Comparison of ENCODE assay signal across 8 cellular contexts in genomic region chr16:30958164-30959083, GRCh38. TPM values are rescaled to one million over a fixed set of nuclear protein-coding genes. Genes with fewer than 3 reads are reported as not detected.
A peak's percentile ranks its signal among the peaks of the same experiment; 100 is the strongest.
DNase-seq lines count a peak whose midpoint lies in the region; ATAC-seq, FAIRE-seq and TF ChIP-seq lines count a peak whose summit lies in the region.

No MANE protein-coding gene starts in this region.

- H3K9ac ChIP-seq in K562 (ENCODE audit: insufficient read depth in 1 of 2, low read depth in 2 of 2, low read length in 2 of 2), result peak overlapping the region; percentile 100

- peaks cover 31% of the 10 kb centered on the region for H3K4me1 Mint-ChIP-seq in activated naive CD4-positive, alpha-beta T cell treated with anti-CD3 and anti-CD28 coated beads for 36 hours (ENCODE audit: low read depth)

- CTCF ChIA-PET in activated naive CD4-positive, alpha-beta T cell treated with anti-CD3 and anti-CD28 coated beads for 36 hours (lab: Charles Lee), result interaction anchor here (0.7 to 1.7 kb wide), 2 partner anchors 16 to 171 kb away, joined by 3 read pairs; no protein-coding TSS in a partner anchor
- CTCF ChIA-PET in K562 (lab: Yijun Ruan, JAX; ENCODE audit: low intra/inter-chr PET ratio), result interaction anchor here (0.6 kb wide), 1 partner anchor 15 kb away, joined by 3 read pairs; no protein-coding TSS in a partner anchor

- H3K36me3 ChIP-seq in K562 (ENCODE audit: control insufficient read depth, insufficient read depth, low read length), result peaks cover 50% of the 10 kb centered on the region
- peaks cover 8 to 14% of the 10 kb centered on the region in 2 donors for H3K36me3 ChIP-seq in small intestine (ENCODE audit: control insufficient read depth in 2 of 2, insufficient read depth in 2 of 2, low read length in 2 of 2)

- peaks cover 4% of the 10 kb centered on the region for H3K9me1 ChIP-seq in K562 (ENCODE audit: control insufficient read depth, insufficient read depth, low read length)

- H3K9me3 ChIP-seq in K562 (replicated peaks; ENCODE audit: control insufficient read depth, insufficient read depth, low read depth, low read length) (no peaks in the 10 kb centered on the region), small intestine (ENCODE audit: control insufficient read depth, low read depth) (no peaks in the 10 kb centered on the region)

- 42% methylated on average over 20 of the region's 55 CpGs for WGBS in K562 (ENCODE audit: insufficient coverage, low coverage, missing lambda C conversion rate)
- WGBS in small intestine, 3 donors, result 11 to 21% (median 12%) methylated on average over 23 to 55 of the region's 55 CpGs

- H3K27ac Mint-ChIP-seq in activated naive CD4-positive, alpha-beta T cell treated with anti-CD3 and anti-CD28 coated beads for 36 hours, result peak overlapping the region; percentile 71

- POLR2A ChIA-PET in K562 (lab: Yijun Ruan, JAX), result interaction anchor here (0.5 to 1.2 kb wide), 9 partner anchors 9 to 445 kb away, joined by 3 to 4 read pairs (median 3); no protein-coding TSS in a partner anchor

- H3K27me3 Mint-ChIP-seq in activated naive CD4-positive, alpha-beta T cell treated with anti-CD3 and anti-CD28 coated beads for 36 hours (ENCODE audit: low read depth), result no peaks in the 10 kb centered on the region

- no peak overlapping the region for H2AFZ ChIP-seq in K562 (ENCODE audit: low read depth, low read length)

- peaks cover 6% of the 10 kb centered on the region for H4K20me1 ChIP-seq in K562 (replicated peaks; ENCODE audit: control insufficient read depth, insufficient read depth, low read length)

- H3K27ac ChIP-seq in K562 (ENCODE audit: extremely low read depth, low read depth, low read length) (peak overlapping the region; percentile 99), small intestine (ENCODE audit: low read depth in 1 of 2, low read length in 1 of 2) (peak overlapping the region in 1 of 2 donors; percentile 98)

- peaks cover 23 to 30% of the 10 kb centered on the region in 2 experiments; a peak in 4 of 5 replicates for H3K4me1 ChIP-seq in K562 (replicated peaks in 1 of 2; ENCODE audit: control insufficient read depth in 2 of 2, insufficient read depth in 2 of 2, low read length in 2 of 2)
- H3K4me1 ChIP-seq in small intestine (ENCODE audit: control insufficient read depth in 2 of 2, insufficient read depth in 1 of 2, low read depth in 1 of 2, low read length in 1 of 2), result peaks cover 0 to 4% of the 10 kb centered on the region in 2 donors

- H3K4me3 Mint-ChIP-seq in activated naive CD4-positive, alpha-beta T cell treated with anti-CD3 and anti-CD28 coated beads for 36 hours, result peak overlapping the region; percentile 87

- peaks cover 30% of the 10 kb centered on the region for H3K36me3 Mint-ChIP-seq in activated naive CD4-positive, alpha-beta T cell treated with anti-CD3 and anti-CD28 coated beads for 36 hours (ENCODE audit: low read depth)

- H3K27me3 ChIP-seq in K562 (ENCODE audit: control insufficient read depth in 2 of 2, insufficient read depth in 2 of 2, low read length in 2 of 2), result no peaks in the 10 kb centered on the region
- no peaks in the 10 kb centered on the region for H3K27me3 ChIP-seq in small intestine (ENCODE audit: control insufficient read depth in 2 of 2, insufficient read depth in 2 of 2, low read length in 2 of 2)

- TF ChIP-seq CTCF in K562 (IDR thresholded peaks at IDR 0.05 in 2 of 3, conservative IDR thresholded peaks at IDR 0.05 in 1 of 3; ENCODE audit: insufficient read depth in 2 of 3, low read depth in 1 of 3, low read length in 3 of 3), result 0 out of 6 replicates have a peak, but pooled peaks of 1 of the 3 experiments have one; percentile 0

- DNase-seq in activated naive CD4-positive, alpha-beta T cell treated with anti-CD3 and anti-CD28 coated beads for 36 hours, result no peak
- no peak for DNase-seq in activated naive CD4-positive, alpha-beta T cell treated with Interleukin-2 at 50 U/mL for 16 hours
- DNase-seq in NCI-H226 (peak; percentile 56), K562 (ENCODE audit: extremely low read depth in 1 of 4, low spot score in 3 of 4) (peak; percentile 74 to 95 (median 92)), iPS-NIHi11 (ENCODE audit: low spot score) (peak; percentile 94), small intestine (peak; percentile 36), NCI-H1694 (lab: John Stamatoyannopoulos, UW) (no peak)

- ATAC-seq in HG02588 (IDR thresholded peaks at IDR 0.05; ENCODE audit: unreplicated experiment) (peak; percentile 19), K562 (peak; percentile 65)

- peaks cover 31% of the 10 kb centered on the region for H3K79me2 ChIP-seq in K562 (ENCODE audit: control insufficient read depth, insufficient read depth, low read length)

- TF ChIP-seq EP300 in K562 (IDR thresholded peaks at IDR 0.05; ENCODE audit: low read length), result no peak

- no peak for TF ChIP-seq RAD21 in K562 (CRISPR knock-in tag; conservative IDR thresholded peaks at IDR 0.05 in 1 of 2, IDR thresholded peaks at IDR 0.05 in 1 of 2)

- intact Hi-C loops in activated naive CD4-positive, alpha-beta T cell treated with anti-CD3 and anti-CD28 coated beads for 36 hours (cut with micrococcal nuclease), result loop anchor here (10.0 kb wide), 1 partner anchor 756 kb away; a partner anchor contains a TSS
- intact Hi-C loops in K562 (cut with micrococcal nuclease), result loop anchor here (10.0 kb wide), 2 partner anchors 136 to 496 kb away; partner anchors contain the start of genes ARMC5 and VKORC1

- H3K4me3 ChIP-seq in K562 (peak overlapping the region; percentile 96), small intestine (ENCODE audit: low read depth in 1 of 2, low read length in 2 of 2) (peak overlapping the region; percentile 83 to 91)

- H3K4me2 ChIP-seq in K562 (ENCODE audit: insufficient read depth, low read length), result peak overlapping the region; percentile 95

- no peak for TF ChIP-seq POLR2A in K562 (conservative IDR thresholded peaks at IDR 0.05)

- in situ Hi-C loops in K562 (cut with MboI), result loop anchor here (10.0 to 25.0 kb wide), 2 partner anchors 736 to 904 kb away; partner anchors contain the start of gene ZNF267

- H3K9me3 Mint-ChIP-seq in activated naive CD4-positive, alpha-beta T cell treated with anti-CD3 and anti-CD28 coated beads for 36 hours, result no peaks in the 10 kb centered on the region

- no peak for FAIRE-seq in K562 (lab: Jason Lieb, UNC)
- no peak for FAIRE-seq in small intestine (lab: Jason Lieb, UNC)

- no TSS peak for BruUV-seq in K562 (replicated peaks; lab: Mats Ljungman, UMichigan)

RNA-seq across cellular contexts. Expression of gene SETD1A, which starts 0.9 kb away (rescaled TPM):
- 10 to 100 TPM; 14.3 to 14.6 TPM for total RNA-seq in activated naive CD4-positive, alpha-beta T cell treated with anti-CD3 and anti-CD28 coated beads for 36 hours
- 24.2 and 49.1 TPM in 2 replicates for total RNA-seq in K562 (2011; cell fraction: chromatin; rRNA removed; ENCODE audit: low replicate concordance)
- total RNA-seq in K562 (2011; cell fraction: nucleolus; rRNA removed), result 22.3 and 24.7 TPM in 2 replicates
- 17.1 and 19.1 TPM in 2 replicates for total RNA-seq in K562 (2011; cell fraction: nucleoplasm; rRNA removed)
- total RNA-seq in K562 (2014; rRNA removed), result 4.2 and 7.9 TPM in 2 replicates
- total RNA-seq in K562 (2014; rRNA removed; fragmentation: Illumina TruSeq; extraction: Trizol), result 2.0 and 2.5 TPM in 2 replicates
- total RNA-seq in K562 (2015; rRNA removed; fragmentation: Illumina TruSeq; extraction: Trizol), result 4.6 and 5.7 TPM in 2 replicates
- 30.2 and 36.0 TPM in 2 replicates for total RNA-seq in K562 (2021)
- 2.2 and 3.0 TPM in 2 replicates for polyA plus RNA-seq in K562 (2011; rRNA removed)
- polyA plus RNA-seq in K562 (2011; cell fraction: cytosol; rRNA removed), result 1.6 and 2.3 TPM in 2 replicates
- 15.4 and 22.7 TPM in 2 replicates for polyA plus RNA-seq in K562 (2011; cell fraction: nucleus; rRNA removed)
- 17.4 and 52.0 TPM in 2 replicates for polyA plus RNA-seq in K562 (2012)
- 15.0 and 20.1 TPM in 2 replicates for polyA plus RNA-seq in K562 (2014; fragmentation: Illumina TruSeq; extraction: Trizol)
- polyA plus RNA-seq in K562 (2014; fragmentation: Nextera tagmentation; extraction: Ambion mirVana), result under 1 TPM; 0.08 to 0.14 TPM
- polyA plus RNA-seq in K562 (2014; rRNA removed), result 15.5 and 16.9 TPM in 2 replicates
- 1.7 and 2.1 TPM in 2 replicates for polyA minus RNA-seq in K562 (2011; rRNA and poly(A)+ RNA removed)
- 10.0 and 10.3 TPM in 2 replicates for polyA minus RNA-seq in K562 (2011; cell fraction: cytosol; rRNA and poly(A)+ RNA removed)
- polyA minus RNA-seq in K562 (2011; cell fraction: nucleus; rRNA and poly(A)+ RNA removed), result 6.1 and 8.6 TPM in 2 replicates
- 10 to 100 TPM in 1 of 3 donors, 1 to 10 TPM in 2; 6.9 to 10.3 (median 7.8) TPM for polyA plus RNA-seq in small intestine

RNA-seq across cellular contexts. Expression of gene ORAI3, which starts 9.6 kb away (rescaled TPM):
- 1 to 10 TPM; 4.2 to 4.7 TPM for total RNA-seq in activated naive CD4-positive, alpha-beta T cell treated with anti-CD3 and anti-CD28 coated beads for 36 hours
- total RNA-seq in K562 (2011; cell fraction: chromatin; rRNA removed; ENCODE audit: low replicate concordance), result 12.4 and 41.2 TPM in 2 replicates
- total RNA-seq in K562 (2011; cell fraction: nucleolus; rRNA removed), result 46.8 and 54.4 TPM in 2 replicates
- total RNA-seq in K562 (2011; cell fraction: nucleoplasm; rRNA removed), result 36.7 and 43.2 TPM in 2 replicates
- 19.0 and 23.5 TPM in 2 replicates for total RNA-seq in K562 (2014; rRNA removed)
- total RNA-seq in K562 (2014; rRNA removed; fragmentation: Illumina TruSeq; extraction: Trizol), result 6.3 and 7.8 TPM in 2 replicates
- 12.4 and 12.9 TPM in 2 replicates for total RNA-seq in K562 (2015; rRNA removed; fragmentation: Illumina TruSeq; extraction: Trizol)
- 21.9 and 23.3 TPM in 2 replicates for total RNA-seq in K562 (2021)
- polyA plus RNA-seq in K562 (2011; rRNA removed), result 15.8 and 29.7 TPM in 2 replicates
- polyA plus RNA-seq in K562 (2011; cell fraction: cytosol; rRNA removed), result 44.9 and 57.8 TPM in 2 replicates
- 25.0 and 28.3 TPM in 2 replicates for polyA plus RNA-seq in K562 (2011; cell fraction: nucleus; rRNA removed)
- polyA plus RNA-seq in K562 (2012), result 19.4 and 52.1 TPM in 2 replicates
- 14.1 and 18.0 TPM in 2 replicates for polyA plus RNA-seq in K562 (2014; fragmentation: Illumina TruSeq; extraction: Trizol)
- 1 to 10 TPM; 4.9 to 5.8 TPM for polyA plus RNA-seq in K562 (2014; fragmentation: Nextera tagmentation; extraction: Ambion mirVana)
- polyA plus RNA-seq in K562 (2014; rRNA removed), result 16.5 and 19.0 TPM in 2 replicates
- polyA minus RNA-seq in K562 (2011; rRNA and poly(A)+ RNA removed), result 12.8 and 14.8 TPM in 2 replicates
- polyA minus RNA-seq in K562 (2011; cell fraction: cytosol; rRNA and poly(A)+ RNA removed), result 15.8 and 19.1 TPM in 2 replicates
- 9.3 and 12.7 TPM in 2 replicates for polyA minus RNA-seq in K562 (2011; cell fraction: nucleus; rRNA and poly(A)+ RNA removed)
- polyA plus RNA-seq in small intestine, result 10 to 100 TPM in 1 of 3 donors, 1 to 10 TPM in 2; 6.2 to 10.5 (median 6.7) TPM

RNA-seq across cellular contexts. Expression of gene HSD3B7, which starts 26.6 kb away (rescaled TPM):
- total RNA-seq in activated naive CD4-positive, alpha-beta T cell treated with anti-CD3 and anti-CD28 coated beads for 36 hours, result under 1 TPM; 0.69 to 0.98 TPM
- 10.2 and 37.3 TPM in 2 replicates for total RNA-seq in K562 (2011; cell fraction: chromatin; rRNA removed; ENCODE audit: low replicate concordance)
- 37.7 and 50.4 TPM in 2 replicates for total RNA-seq in K562 (2011; cell fraction: nucleolus; rRNA removed)
- total RNA-seq in K562 (2011; cell fraction: nucleoplasm; rRNA removed), result 23.5 and 27.4 TPM in 2 replicates
- 49.1 and 61.1 TPM in 2 replicates for total RNA-seq in K562 (2014; rRNA removed)
- total RNA-seq in K562 (2014; rRNA removed; fragmentation: Illumina TruSeq; extraction: Trizol), result 7.6 and 10.0 TPM in 2 replicates
- total RNA-seq in K562 (2015; rRNA removed; fragmentation: Illumina TruSeq; extraction: Trizol), result 23.6 and 24.1 TPM in 2 replicates
- 43.5 and 51.9 TPM in 2 replicates for total RNA-seq in K562 (2021)
- 10.7 and 24.4 TPM in 2 replicates for polyA plus RNA-seq in K562 (2011; rRNA removed)
- polyA plus RNA-seq in K562 (2011; cell fraction: cytosol; rRNA removed), result 30.3 and 36.8 TPM in 2 replicates
- 40.7 and 47.2 TPM in 2 replicates for polyA plus RNA-seq in K562 (2011; cell fraction: nucleus; rRNA removed)
- 27.3 and 32.5 TPM in 2 replicates for polyA plus RNA-seq in K562 (2012)
- polyA plus RNA-seq in K562 (2014; fragmentation: Illumina TruSeq; extraction: Trizol), result 23.0 and 30.5 TPM in 2 replicates
- 1 to 10 TPM; 5.4 to 6.7 TPM for polyA plus RNA-seq in K562 (2014; fragmentation: Nextera tagmentation; extraction: Ambion mirVana)
- 39.3 and 43.9 TPM in 2 replicates for polyA plus RNA-seq in K562 (2014; rRNA removed)
- 4.3 and 5.1 TPM in 2 replicates for polyA minus RNA-seq in K562 (2011; rRNA and poly(A)+ RNA removed)
- 8.5 and 17.7 TPM in 2 replicates for polyA minus RNA-seq in K562 (2011; cell fraction: cytosol; rRNA and poly(A)+ RNA removed)
- polyA minus RNA-seq in K562 (2011; cell fraction: nucleus; rRNA and poly(A)+ RNA removed), result 3.9 and 6.8 TPM in 2 replicates
- polyA plus RNA-seq in small intestine, result 10 to 100 TPM; 15.9 to 48.9 (median 29.5) TPM

RNA-seq across cellular contexts. Expression of gene FBXL19, which starts 35.1 kb away (rescaled TPM):
- 10 to 100 TPM; 13.6 to 15.2 TPM for total RNA-seq in activated naive CD4-positive, alpha-beta T cell treated with anti-CD3 and anti-CD28 coated beads for 36 hours
- 10.1 and 37.5 TPM in 2 replicates for total RNA-seq in K562 (2011; cell fraction: chromatin; rRNA removed; ENCODE audit: low replicate concordance)
- total RNA-seq in K562 (2011; cell fraction: nucleolus; rRNA removed), result 30.4 and 31.2 TPM in 2 replicates
- 14.5 and 15.4 TPM in 2 replicates for total RNA-seq in K562 (2011; cell fraction: nucleoplasm; rRNA removed)
- total RNA-seq in K562 (2014; rRNA removed) (32.7 and 48.1 TPM in 2 replicates), K562 (2014; rRNA removed; fragmentation: Illumina TruSeq; extraction: Trizol) (6.8 and 6.9 TPM in 2 replicates), K562 (2015; rRNA removed; fragmentation: Illumina TruSeq; extraction: Trizol) (17.6 and 17.8 TPM in 2 replicates), K562 (2021) (40.4 and 48.0 TPM in 2 replicates)
- polyA plus RNA-seq in K562 (2011; rRNA removed) (9.1 and 9.9 TPM in 2 replicates), K562 (2014; fragmentation: Illumina TruSeq; extraction: Trizol) (7.6 and 18.1 TPM in 2 replicates), K562 (2014; fragmentation: Nextera tagmentation; extraction: Ambion mirVana) (under 1 TPM in 1 of 2 experiments, not detected in 1; 0.13 TPM), K562 (2014; rRNA removed) (22.0 and 26.0 TPM in 2 replicates), small intestine (10 to 100 TPM in 1 of 3 donors, 1 to 10 TPM in 2; 8.7 to 26.3 (median 9.7) TPM)
- polyA plus RNA-seq in K562 (2011; cell fraction: cytosol; rRNA removed), result 12.4 and 47.6 TPM in 2 replicates
- polyA plus RNA-seq in K562 (2011; cell fraction: nucleus; rRNA removed), result 16.9 and 37.2 TPM in 2 replicates
- 17.7 and 25.5 TPM in 2 replicates for polyA plus RNA-seq in K562 (2012)
- 3.8 and 7.2 TPM in 2 replicates for polyA minus RNA-seq in K562 (2011; rRNA and poly(A)+ RNA removed)
- polyA minus RNA-seq in K562 (2011; cell fraction: cytosol; rRNA and poly(A)+ RNA removed), result 26.1 and 27.7 TPM in 2 replicates
- polyA minus RNA-seq in K562 (2011; cell fraction: nucleus; rRNA and poly(A)+ RNA removed), result 7.5 and 9.4 TPM in 2 replicates

RNA-seq across cellular contexts. Expression of gene STX1B, which starts 52.0 kb away (rescaled TPM):
- under 1 TPM; 0.69 to 0.72 TPM for total RNA-seq in activated naive CD4-positive, alpha-beta T cell treated with anti-CD3 and anti-CD28 coated beads for 36 hours
- 15.5 and 33.2 TPM in 2 replicates for total RNA-seq in K562 (2011; cell fraction: chromatin; rRNA removed; ENCODE audit: low replicate concordance)
- 14.7 and 18.7 TPM in 2 replicates for total RNA-seq in K562 (2011; cell fraction: nucleolus; rRNA removed)
- 20.5 and 24.8 TPM in 2 replicates for total RNA-seq in K562 (2011; cell fraction: nucleoplasm; rRNA removed)
- total RNA-seq in K562 (2014; rRNA removed) (0.78 and 0.86 TPM in 2 replicates), K562 (2014; rRNA removed; fragmentation: Illumina TruSeq; extraction: Trizol) (0.73 and 0.80 TPM in 2 replicates), K562 (2015; rRNA removed; fragmentation: Illumina TruSeq; extraction: Trizol) (0.79 and 1.1 TPM in 2 replicates), K562 (2021) (1.5 and 2.5 TPM in 2 replicates)
- polyA plus RNA-seq in K562 (2011; rRNA removed) (1.2 and 3.0 TPM in 2 replicates), K562 (2014; fragmentation: Illumina TruSeq; extraction: Trizol) (0.80 and 1.6 TPM in 2 replicates), K562 (2014; fragmentation: Nextera tagmentation; extraction: Ambion mirVana) (under 1 TPM; 0.07 to 0.08 TPM), K562 (2014; rRNA removed) (1.2 and 2.1 TPM in 2 replicates), small intestine (1 to 10 TPM in 1 of 3 donors, not detected in 2; 1.5 TPM)
- 1.3 and 2.3 TPM in 2 replicates for polyA plus RNA-seq in K562 (2011; cell fraction: cytosol; rRNA removed)
- polyA plus RNA-seq in K562 (2011; cell fraction: nucleus; rRNA removed), result 13.0 and 14.6 TPM in 2 replicates
- polyA plus RNA-seq in K562 (2012), result 1.4 and 2.7 TPM in 2 replicates
- polyA minus RNA-seq in K562 (2011; rRNA and poly(A)+ RNA removed), result 3.0 and 6.1 TPM in 2 replicates
- polyA minus RNA-seq in K562 (2011; cell fraction: cytosol; rRNA and poly(A)+ RNA removed), result 2.7 and 3.6 TPM in 2 replicates
- 5.5 and 8.1 TPM in 2 replicates for polyA minus RNA-seq in K562 (2011; cell fraction: nucleus; rRNA and poly(A)+ RNA removed)

Comparison
In these comparisons a context has a peak if more than half of its experiments do, and no peak if none do; other contexts are left out.
1. DNase-seq: peak in NCI-H226 (single experiment), K562 (4 of 4), iPS-NIHi11 (single experiment) and small intestine (single experiment); none in activated naive CD4-positive, alpha-beta T cell treated with anti-CD3 and anti-CD28 coated beads for 36 hours (single experiment), activated naive CD4-positive, alpha-beta T cell treated with Interleukin-2 at 50 U/mL for 16 hours (single experiment) and NCI-H1694 (single experiment).
2. RNA of gene HSD3B7, which starts 26.6 kb away (total RNA-seq): 7.6 to 61.1 TPM in K562; 0.69 to 0.98 TPM in activated naive CD4-positive, alpha-beta T cell treated with anti-CD3 and anti-CD28 coated beads for 36 hours; every median in the first group is over 4 times any median in the second.